ENCODE assay signal across 22 cellular contexts in genomic region chr16:56943761-56944375, GRCh38. TPM values are rescaled to one million over a fixed set of nuclear protein-coding genes. Genes with fewer than 3 reads are reported as not detected.
DNase-seq lines count a peak whose midpoint lies in the region; ATAC-seq, FAIRE-seq and TF ChIP-seq lines count a peak whose summit lies in the region.
"Had no signal": no experiment of that assay in that cellular context is flagged by ENCODE, and none has a peak within 500 bp of the region (broad histone marks: within the 10 kb centered on the region; RNA-seq: fewer than 3 reads in every experiment).

No MANE protein-coding gene starts in this region.

- TF ChIP-seq CTCF in OCI-LY3 (IDR thresholded peaks at IDR 0.05; ENCODE audit: low read depth, low read length) (no peak), GM12878 (IDR thresholded peaks at IDR 0.05 in 2 of 3, conservative IDR thresholded peaks at IDR 0.05 in 1 of 3; ENCODE audit: control insufficient read depth in 2 of 3, extremely low read depth in 1 of 3, insufficient read depth in 1 of 3, low read depth in 3 of 3, low read length in 3 of 3) (no peak)

- intact Hi-C loops in activated naive CD4-positive, alpha-beta T cell treated with anti-CD3 and anti-CD28 coated beads for 36 hours (cut with micrococcal nuclease), result loop anchor here (2.0 kb wide), 3 partner anchors 47 to 335 kb away; partner anchors contain the start of gene MT2A
- intact Hi-C loops in GM12878 (cut with micrococcal nuclease; ENCODE audit: unreplicated experiment), result no loop called here

- H3K27me3 ChIP-seq in OCI-LY3 (ENCODE audit: low read depth, low read length) (no peaks in the 10 kb centered on the region), GM12878 (replicated peaks in 1 of 2; ENCODE audit: control insufficient read depth in 2 of 2, insufficient read depth in 2 of 2, low read length in 1 of 2) (no peaks in the 10 kb centered on the region)
- H3K27me3 ChIP-seq: pancreas, vagina had no signal

- no peak for TF ChIP-seq RAD21 in GM12878 (IDR thresholded peaks at IDR 0.05; ENCODE audit: insufficient read depth, low read depth, low read length)

- DNase-seq in activated naive CD4-positive, alpha-beta T cell treated with anti-CD3 and anti-CD28 coated beads for 36 hours, result no peak
- DNase-seq in activated naive CD4-positive, alpha-beta T cell treated with anti-CD3 and anti-CD28 coated beads, Interleukin-2, amount 50 U/mL, for 16 hours, result no peak
- DNase-seq in GM12878 (ENCODE audit: low read depth, low spot score) (no peak), T1000 (lab: John Stamatoyannopoulos, UW) (no peak), activated gamma-delta T cell treated with Interleukin-2 at 50 U/mL for 16 hours (no peak)
- DNase-seq: HFFc6; islet precursor cell; mammary epithelial cell; naive thymus-derived CD8-positive, alpha-beta T cell; NCI-H1436; pancreas; stimulated activated CD4-positive, alpha-beta T cell treated with anti-CD3 and anti-CD28 coated beads, Interleukin-2, amount 100 ng/mL, for 24 hours; substantia nigra had no signal

- no peaks in the 10 kb centered on the region for H3K9me3 Mint-ChIP-seq in activated naive CD4-positive, alpha-beta T cell treated with anti-CD3 and anti-CD28 coated beads for 36 hours
- no peaks in the 10 kb centered on the region for H3K9me3 Mint-ChIP-seq in stimulated activated memory B cell treated with anti-CD40 and anti-IgM and Interleukin-4, amounts not matched to agents 10 μg/mL and 1 μg/mL and 100 μg/mL, for 72 hours
- H3K9me3 Mint-ChIP-seq: HFFc6; naive thymus-derived CD8-positive, alpha-beta T cell had no signal

- POLR2A ChIA-PET in GM12878 (lab: Charles Lee), result interaction anchor here (0.8 to 21.1 kb wide), 8 partner anchors 11 to 102 kb away, joined by 3 to 306 read pairs (median 4); partner anchors contain the start of gene HERPUD1

- H2AFZ ChIP-seq in OCI-LY3 (ENCODE audit: low read depth, low read length), result no peak overlapping the region
- H2AFZ ChIP-seq in GM12878 (ENCODE audit: control insufficient read depth, low read depth, low read length), result no peak overlapping the region

- ATAC-seq in GM12878, result no peak
- no peak for ATAC-seq in stimulated activated memory B cell treated with anti-CD40 and anti-IgM and Interleukin-4, amounts not matched to agents 10 μg/mL and 1 μg/mL and 100 μg/mL, for 72 hours
- no peak for ATAC-seq in GM19035 (IDR thresholded peaks at IDR 0.05; ENCODE audit: unreplicated experiment)
- ATAC-seq: naive thymus-derived CD8-positive, alpha-beta T cell; Panc1; pancreas; SK-N-SH treated with all-trans-retinoic acid at 6 μM for 48 hours had no signal

- no peaks in the 10 kb centered on the region for H3K9me3 ChIP-seq in OCI-LY3 (ENCODE audit: insufficient read depth, low read length)
- no peaks in the 10 kb centered on the region for H3K9me3 ChIP-seq in GM12878 (replicated peaks; ENCODE audit: control insufficient read depth, insufficient read depth, low read length)
- H3K9me3 ChIP-seq: pancreas, vagina had no signal

- SMC1A ChIA-PET in GM12878 (lab: Charles Lee; ENCODE audit: uncharacterized antibody, unreplicated experiment), result interaction anchor here (1.1 to 3.3 kb wide), 6 partner anchors 10 to 81 kb away, joined by 3 to 18 read pairs (median 13); no protein-coding TSS in a partner anchor

- H3K4me3 Mint-ChIP-seq in activated naive CD4-positive, alpha-beta T cell treated with anti-CD3 and anti-CD28 coated beads for 36 hours, result peak overlapping the region; percentile 24
- H3K4me3 Mint-ChIP-seq in stimulated activated memory B cell treated with anti-CD40 and anti-IgM and Interleukin-4, amounts not matched to agents 10 μg/mL and 1 μg/mL and 100 μg/mL, for 72 hours, result peak overlapping the region; percentile 23
- H3K4me3 Mint-ChIP-seq: naive thymus-derived CD8-positive, alpha-beta T cell had no signal

- peak overlapping the region; percentile 96 for H3K27ac Mint-ChIP-seq in activated naive CD4-positive, alpha-beta T cell treated with anti-CD3 and anti-CD28 coated beads for 36 hours
- H3K27ac Mint-ChIP-seq in stimulated activated memory B cell treated with anti-CD40 and anti-IgM and Interleukin-4, amounts not matched to agents 10 μg/mL and 1 μg/mL and 100 μg/mL, for 72 hours, result peak overlapping the region; percentile 96

- RAD21 ChIA-PET in GM12878 (lab: Charles Lee; ENCODE audit: unreplicated experiment), result interaction anchor here (0.6 to 2.3 kb wide), 10 partner anchors 11 to 108 kb away, joined by 3 to 15 read pairs (median 3); no protein-coding TSS in a partner anchor

- 27% methylated on average over 6 of the region's 6 CpGs for WGBS in GM12878 (ENCODE audit: insufficient coverage, insufficient replicate concordance, low lambda C conversion rate, missing lambda C conversion rate)

- H3K9ac ChIP-seq in OCI-LY3 (ENCODE audit: low read length), result peak overlapping the region; percentile 64
- H3K9ac ChIP-seq in GM12878 (ENCODE audit: control insufficient read depth, insufficient read depth, low read length), result no peak overlapping the region; the same call in 1 of the 2 replicates

- peak overlapping the region; percentile 68 for H3K4me2 ChIP-seq in OCI-LY3 (ENCODE audit: low read length)
- no peak overlapping the region; the same call in 1 of the 2 replicates for H3K4me2 ChIP-seq in GM12878 (ENCODE audit: control insufficient read depth, insufficient read depth)

- CTCF ChIA-PET in activated naive CD4-positive, alpha-beta T cell treated with anti-CD3 and anti-CD28 coated beads for 36 hours (lab: Charles Lee), result interaction anchor here (0.7 to 2.7 kb wide), 6 partner anchors 12 to 182 kb away, joined by 3 to 11 read pairs (median 3); partner anchors contain the start of gene HERPUD1
- CTCF ChIA-PET in GM12878 (lab: Yijun Ruan, JAX), result interaction anchor here (0.7 to 3.9 kb wide), 11 partner anchors 8 to 81 kb away, joined by 3 to 45 read pairs (median 3); no protein-coding TSS in a partner anchor

- peaks cover 66% of the 10 kb centered on the region for H3K4me1 Mint-ChIP-seq in activated naive CD4-positive, alpha-beta T cell treated with anti-CD3 and anti-CD28 coated beads for 36 hours (ENCODE audit: low read depth)
- peaks cover 77% of the 10 kb centered on the region for H3K4me1 Mint-ChIP-seq in stimulated activated memory B cell treated with anti-CD40 and anti-IgM and Interleukin-4, amounts not matched to agents 10 μg/mL and 1 μg/mL and 100 μg/mL, for 72 hours

- H3K79me2 ChIP-seq in OCI-LY3 (ENCODE audit: low read length), result peaks cover 31% of the 10 kb centered on the region
- H3K79me2 ChIP-seq in GM12878 (ENCODE audit: control insufficient read depth, insufficient read depth, low read length), result no peaks in the 10 kb centered on the region; the same call in none of the 2 replicates

- H3K27ac ChIP-seq in OCI-LY3 (ENCODE audit: low read length) (peak overlapping the region; percentile 97), GM12878 (ENCODE audit: control insufficient read depth, insufficient read depth) (peak overlapping the region; percentile 22; the same call in 1 of the 2 replicates)
- H3K27ac ChIP-seq: vagina had no signal

- in situ Hi-C loops in GM12878 (cut with MboI), result no loop called here

- H3K36me3 Mint-ChIP-seq in activated naive CD4-positive, alpha-beta T cell treated with anti-CD3 and anti-CD28 coated beads for 36 hours (ENCODE audit: low read depth), result peaks cover 57% of the 10 kb centered on the region
- peaks cover 53% of the 10 kb centered on the region for H3K36me3 Mint-ChIP-seq in stimulated activated memory B cell treated with anti-CD40 and anti-IgM and Interleukin-4, amounts not matched to agents 10 μg/mL and 1 μg/mL and 100 μg/mL, for 72 hours

- TF ChIP-seq EP300 in GM12878 (IDR thresholded peaks at IDR 0.05; ENCODE audit: borderline replicate concordance in 1 of 2, control insufficient read depth in 1 of 2, low read depth in 2 of 2, low read length in 2 of 2), result no peak

- no peaks in the 10 kb centered on the region for H3K27me3 Mint-ChIP-seq in activated naive CD4-positive, alpha-beta T cell treated with anti-CD3 and anti-CD28 coated beads for 36 hours (ENCODE audit: low read depth)
- H3K27me3 Mint-ChIP-seq in stimulated activated memory B cell treated with anti-CD40 and anti-IgM and Interleukin-4, amounts not matched to agents 10 μg/mL and 1 μg/mL and 100 μg/mL, for 72 hours, result no peaks in the 10 kb centered on the region
- H3K27me3 Mint-ChIP-seq: brain; naive thymus-derived CD8-positive, alpha-beta T cell had no signal

- H4K20me1 ChIP-seq in OCI-LY3 (ENCODE audit: insufficient read depth, low read length) (peaks cover 35% of the 10 kb centered on the region), GM12878 (ENCODE audit: control insufficient read depth, insufficient read depth) (no peaks in the 10 kb centered on the region; the same call in 1 of the 2 replicates)

- BruUV-seq in GM12878 (replicated peaks; lab: Mats Ljungman, UMichigan), result no TSS peak

- H3K4me3 ChIP-seq in OCI-LY3 (ENCODE audit: low read length) (peak overlapping the region; percentile 40), GM12878 (no peak overlapping the region)
- H3K4me3 ChIP-seq: coronary artery, pancreas, vagina had no signal

- FAIRE-seq in GM12878 (lab: Jason Lieb, UNC), result no peak
- FAIRE-seq: HTR-8/SVneo, pancreas had no signal

- TF ChIP-seq POLR2A in GM12878 (IDR thresholded peaks at IDR 0.05; ENCODE audit: low read depth, low read length), result peak; percentile 44; the same call in 1 of the 2 replicates

- H3K36me3 ChIP-seq in OCI-LY3 (replicated peaks; ENCODE audit: low read depth, low read length) (peaks cover 68% of the 10 kb centered on the region), GM12878 (ENCODE audit: control insufficient read depth in 2 of 2, insufficient read depth in 2 of 2, low read length in 1 of 2) (peaks cover 7 to 46% of the 10 kb centered on the region in 2 experiments)

- H3K4me1 ChIP-seq in OCI-LY3 (ENCODE audit: low read length) (peaks cover 78% of the 10 kb centered on the region), GM12878 (ENCODE audit: control insufficient read depth, insufficient read depth, low read length) (peaks cover 55% of the 10 kb centered on the region)

RNA-seq across cellular contexts. Expression of gene HERPUD1, which starts 11.9 kb away (rescaled TPM):
- total RNA-seq in activated naive CD4-positive, alpha-beta T cell treated with anti-CD3 and anti-CD28 coated beads for 36 hours, result 100 to 1,000 TPM; 118 to 120 TPM
- 346 and 347 TPM in 2 replicates for total RNA-seq in GM12878 (2013; cell fraction: nucleolus; rRNA removed)
- total RNA-seq in GM12878 (2014; rRNA removed), result 69.9 and 80.4 TPM in 2 replicates
- 102 and 107 TPM in 2 replicates for total RNA-seq in GM12878 (2014; rRNA removed; fragmentation: Illumina TruSeq; extraction: Trizol)
- total RNA-seq in GM12878 (2021), result 129 and 143 TPM in 2 replicates
- polyA plus RNA-seq in GM12878 (2011; ENCODE audit: low read depth), result 132 TPM
- 119 and 178 TPM in 2 replicates for polyA plus RNA-seq in GM12878 (2011; rRNA removed)
- polyA plus RNA-seq in GM12878 (2011; cell fraction: cytosol; rRNA removed), result 111 and 123 TPM in 2 replicates
- 83.2 and 124 TPM in 2 replicates for polyA plus RNA-seq in GM12878 (2011; cell fraction: nucleus; rRNA removed)
- 141 and 168 TPM in 2 replicates for polyA plus RNA-seq in GM12878 (2012)
- polyA plus RNA-seq in GM12878 (2014; fragmentation: Illumina TruSeq; extraction: Trizol), result 138 and 149 TPM in 2 replicates
- polyA plus RNA-seq in GM12878 (2014; fragmentation: Nextera tagmentation; extraction: Ambion mirVana), result 10 to 100 TPM; 32.6 to 68.1 TPM
- 99.0 and 129 TPM in 2 replicates for polyA plus RNA-seq in GM12878 (2014; rRNA removed)
- 100 to 1,000 TPM; 204 to 212 TPM for polyA plus RNA-seq in GM12878 (2016; fragmentation: Nextera tagmentation; extraction: Ambion mirVana)
- polyA minus RNA-seq in GM12878 (2011; rRNA and poly(A)+ RNA removed), result 110 and 134 TPM in 2 replicates
- 46.4 and 58.4 TPM in 2 replicates for polyA minus RNA-seq in GM12878 (2011; cell fraction: cytosol; rRNA and poly(A)+ RNA removed)
- polyA minus RNA-seq in GM12878 (2011; cell fraction: nucleus; rRNA and poly(A)+ RNA removed), result 93.1 and 103 TPM in 2 replicates

RNA-seq across cellular contexts. Expression of gene CETP, which starts 17.9 kb away (rescaled TPM):
- total RNA-seq in activated naive CD4-positive, alpha-beta T cell treated with anti-CD3 and anti-CD28 coated beads for 36 hours, result not detected
- 2.0 and 2.9 TPM in 2 replicates for total RNA-seq in GM12878 (2013; cell fraction: nucleolus; rRNA removed)
- total RNA-seq in GM12878 (2014; rRNA removed) (1.9 and 2.3 TPM in 2 replicates), GM12878 (2014; rRNA removed; fragmentation: Illumina TruSeq; extraction: Trizol) (1.2 and 1.3 TPM in 2 replicates), GM12878 (2021) (0.77 and 1.4 TPM in 2 replicates)
- polyA plus RNA-seq in GM12878 (2011; ENCODE audit: low read depth), result 0.92 TPM
- polyA plus RNA-seq in GM12878 (2011; rRNA removed) (4.5 and 6.4 TPM in 2 replicates), GM12878 (2014; fragmentation: Illumina TruSeq; extraction: Trizol) (0.90 and 1.2 TPM in 2 replicates), GM12878 (2014; fragmentation: Nextera tagmentation; extraction: Ambion mirVana) (1 to 10 TPM; 2.4 to 2.9 TPM), GM12878 (2014; rRNA removed) (1.4 and 1.5 TPM in 2 replicates), GM12878 (2016; fragmentation: Nextera tagmentation; extraction: Ambion mirVana) (1 to 10 TPM; 2.3 to 2.9 TPM)
- 4.8 and 5.3 TPM in 2 replicates for polyA plus RNA-seq in GM12878 (2011; cell fraction: cytosol; rRNA removed)
- 2.6 and 3.7 TPM in 2 replicates for polyA plus RNA-seq in GM12878 (2011; cell fraction: nucleus; rRNA removed)
- polyA plus RNA-seq in GM12878 (2012), result 1.2 and 2.1 TPM in 2 replicates
- polyA minus RNA-seq in GM12878 (2011; rRNA and poly(A)+ RNA removed), result 3.1 and 3.4 TPM in 2 replicates
- polyA minus RNA-seq in GM12878 (2011; cell fraction: cytosol; rRNA and poly(A)+ RNA removed), result 0.94 and 1.3 TPM in 2 replicates
- polyA minus RNA-seq in GM12878 (2011; cell fraction: nucleus; rRNA and poly(A)+ RNA removed), result 0.85 and 0.96 TPM in 2 replicates
- total RNA-seq: HFFc6, mammary epithelial cell, vagina had no signal
- polyA plus RNA-seq: mammary epithelial cell had no signal

RNA-seq across cellular contexts. Expression of gene NLRC5, which starts 45.5 kb away (rescaled TPM):
- total RNA-seq in activated naive CD4-positive, alpha-beta T cell treated with anti-CD3 and anti-CD28 coated beads for 36 hours, result 100 to 1,000 TPM; 104 to 119 TPM
- total RNA-seq in GM12878 (2013; cell fraction: nucleolus; rRNA removed), result 626 and 671 TPM in 2 replicates
- 60.3 and 65.3 TPM in 2 replicates for total RNA-seq in GM12878 (2014; rRNA removed)
- total RNA-seq in GM12878 (2014; rRNA removed; fragmentation: Illumina TruSeq; extraction: Trizol), result 49.2 and 54.3 TPM in 2 replicates
- total RNA-seq in GM12878 (2021), result 86.2 and 105 TPM in 2 replicates
- 26.2 TPM for polyA plus RNA-seq in GM12878 (2011; ENCODE audit: low read depth)
- 62.1 and 88.8 TPM in 2 replicates for polyA plus RNA-seq in GM12878 (2011; rRNA removed)
- polyA plus RNA-seq in GM12878 (2011; cell fraction: cytosol; rRNA removed), result 73.8 and 102 TPM in 2 replicates
- 528 TPM in 2 replicates for polyA plus RNA-seq in GM12878 (2011; cell fraction: nucleus; rRNA removed)
- polyA plus RNA-seq in GM12878 (2012), result 39.6 and 49.1 TPM in 2 replicates
- 51.5 and 73.0 TPM in 2 replicates for polyA plus RNA-seq in GM12878 (2014; fragmentation: Illumina TruSeq; extraction: Trizol)
- 10 to 100 TPM; 13.1 to 14.2 TPM for polyA plus RNA-seq in GM12878 (2014; fragmentation: Nextera tagmentation; extraction: Ambion mirVana)
- 83.8 and 84.2 TPM in 2 replicates for polyA plus RNA-seq in GM12878 (2014; rRNA removed)
- 10 to 100 TPM; 43.7 to 49.1 TPM for polyA plus RNA-seq in GM12878 (2016; fragmentation: Nextera tagmentation; extraction: Ambion mirVana)
- 197 and 272 TPM in 2 replicates for polyA minus RNA-seq in GM12878 (2011; rRNA and poly(A)+ RNA removed)
- 42.9 and 54.2 TPM in 2 replicates for polyA minus RNA-seq in GM12878 (2011; cell fraction: cytosol; rRNA and poly(A)+ RNA removed)
- polyA minus RNA-seq in GM12878 (2011; cell fraction: nucleus; rRNA and poly(A)+ RNA removed), result 281 and 428 TPM in 2 replicates
